Comparison of ENCODE assay signal across 2 cellular contexts in the genomic region with DNA sequence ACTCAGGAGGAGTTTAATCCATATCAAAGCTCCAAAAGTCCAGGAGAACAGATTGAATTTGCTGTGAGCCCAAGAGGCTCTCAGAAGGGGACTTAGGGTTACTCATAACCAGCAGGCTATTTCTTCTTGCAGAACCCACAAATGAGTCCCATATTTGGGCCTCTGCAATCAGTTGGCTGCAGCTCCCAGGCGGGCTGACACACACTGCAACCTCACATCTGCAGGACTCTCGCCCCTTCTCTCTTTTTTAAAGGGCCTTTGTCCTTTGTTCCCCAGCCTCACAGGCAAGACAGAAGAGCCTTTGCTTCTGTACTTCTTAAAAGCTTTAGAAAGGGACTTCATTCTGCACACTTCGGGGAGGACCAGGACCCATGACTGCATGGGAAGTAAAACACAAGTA.
TF ChIP-seq lines count a peak whose summit lies in the region.

No MANE protein-coding gene starts in this region.

TF ChIP-seq in SK-N-SH, 30 proteins besides CTCF, POLR2A, EP300 and RAD21 (continued from another document):
- TF ChIP-seq, protein P1, sequence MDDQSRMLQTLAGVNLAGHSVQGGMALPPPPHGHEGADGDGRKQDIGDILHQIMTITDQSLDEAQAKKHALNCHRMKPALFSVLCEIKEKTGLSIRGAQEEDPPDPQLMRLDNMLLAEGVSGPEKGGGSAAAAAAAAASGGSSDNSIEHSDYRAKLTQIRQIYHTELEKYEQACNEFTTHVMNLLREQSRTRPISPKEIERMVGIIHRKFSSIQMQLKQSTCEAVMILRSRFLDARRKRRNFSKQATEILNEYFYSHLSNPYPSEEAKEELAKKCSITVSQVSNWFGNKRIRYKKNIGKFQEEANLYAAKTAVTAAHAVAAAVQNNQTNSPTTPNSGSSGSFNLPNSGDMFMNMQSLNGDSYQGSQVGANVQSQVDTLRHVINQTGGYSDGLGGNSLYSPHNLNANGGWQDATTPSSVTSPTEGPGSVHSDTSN (IDR thresholded peaks at IDR 0.05), result no peak
- no peak for TF ChIP-seq FOXM1 (IDR thresholded peaks at IDR 0.05; ENCODE audit: low read depth)
- TF ChIP-seq, protein P2, sequence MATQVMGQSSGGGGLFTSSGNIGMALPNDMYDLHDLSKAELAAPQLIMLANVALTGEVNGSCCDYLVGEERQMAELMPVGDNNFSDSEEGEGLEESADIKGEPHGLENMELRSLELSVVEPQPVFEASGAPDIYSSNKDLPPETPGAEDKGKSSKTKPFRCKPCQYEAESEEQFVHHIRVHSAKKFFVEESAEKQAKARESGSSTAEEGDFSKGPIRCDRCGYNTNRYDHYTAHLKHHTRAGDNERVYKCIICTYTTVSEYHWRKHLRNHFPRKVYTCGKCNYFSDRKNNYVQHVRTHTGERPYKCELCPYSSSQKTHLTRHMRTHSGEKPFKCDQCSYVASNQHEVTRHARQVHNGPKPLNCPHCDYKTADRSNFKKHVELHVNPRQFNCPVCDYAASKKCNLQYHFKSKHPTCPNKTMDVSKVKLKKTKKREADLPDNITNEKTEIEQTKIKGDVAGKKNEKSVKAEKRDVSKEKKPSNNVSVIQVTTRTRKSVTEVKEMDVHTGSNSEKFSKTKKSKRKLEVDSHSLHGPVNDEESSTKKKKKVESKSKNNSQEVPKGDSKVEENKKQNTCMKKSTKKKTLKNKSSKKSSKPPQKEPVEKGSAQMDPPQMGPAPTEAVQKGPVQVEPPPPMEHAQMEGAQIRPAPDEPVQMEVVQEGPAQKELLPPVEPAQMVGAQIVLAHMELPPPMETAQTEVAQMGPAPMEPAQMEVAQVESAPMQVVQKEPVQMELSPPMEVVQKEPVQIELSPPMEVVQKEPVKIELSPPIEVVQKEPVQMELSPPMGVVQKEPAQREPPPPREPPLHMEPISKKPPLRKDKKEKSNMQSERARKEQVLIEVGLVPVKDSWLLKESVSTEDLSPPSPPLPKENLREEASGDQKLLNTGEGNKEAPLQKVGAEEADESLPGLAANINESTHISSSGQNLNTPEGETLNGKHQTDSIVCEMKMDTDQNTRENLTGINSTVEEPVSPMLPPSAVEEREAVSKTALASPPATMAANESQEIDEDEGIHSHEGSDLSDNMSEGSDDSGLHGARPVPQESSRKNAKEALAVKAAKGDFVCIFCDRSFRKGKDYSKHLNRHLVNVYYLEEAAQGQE (IDR thresholded peaks at IDR 0.05; ENCODE audit: low read depth, low read length), result no peak
- no peak for TF ChIP-seq TEAD4 (IDR thresholded peaks at IDR 0.05; ENCODE audit: borderline replicate concordance, insufficient read depth)
- TF ChIP-seq GABPA (IDR thresholded peaks at IDR 0.05; ENCODE audit: low read depth), result no peak
TF ChIP-seq in SK-N-SH: peak in this region for 0.

TF ChIP-seq in SK-N-SH treated with all-trans-retinoic acid at 6 μM for 48 hours, 23 proteins besides CTCF, POLR2A, EP300 and RAD21 (continued from another document):
- TF ChIP-seq, protein P3, sequence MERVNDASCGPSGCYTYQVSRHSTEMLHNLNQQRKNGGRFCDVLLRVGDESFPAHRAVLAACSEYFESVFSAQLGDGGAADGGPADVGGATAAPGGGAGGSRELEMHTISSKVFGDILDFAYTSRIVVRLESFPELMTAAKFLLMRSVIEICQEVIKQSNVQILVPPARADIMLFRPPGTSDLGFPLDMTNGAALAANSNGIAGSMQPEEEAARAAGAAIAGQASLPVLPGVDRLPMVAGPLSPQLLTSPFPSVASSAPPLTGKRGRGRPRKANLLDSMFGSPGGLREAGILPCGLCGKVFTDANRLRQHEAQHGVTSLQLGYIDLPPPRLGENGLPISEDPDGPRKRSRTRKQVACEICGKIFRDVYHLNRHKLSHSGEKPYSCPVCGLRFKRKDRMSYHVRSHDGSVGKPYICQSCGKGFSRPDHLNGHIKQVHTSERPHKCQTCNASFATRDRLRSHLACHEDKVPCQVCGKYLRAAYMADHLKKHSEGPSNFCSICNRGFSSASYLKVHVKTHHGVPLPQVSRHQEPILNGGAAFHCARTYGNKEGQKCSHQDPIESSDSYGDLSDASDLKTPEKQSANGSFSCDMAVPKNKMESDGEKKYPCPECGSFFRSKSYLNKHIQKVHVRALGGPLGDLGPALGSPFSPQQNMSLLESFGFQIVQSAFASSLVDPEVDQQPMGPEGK (CRISPR knock-in tag; IDR thresholded peaks at IDR 0.05; ENCODE audit: borderline replicate concordance), result no peak
- no peak for TF ChIP-seq TOX (CRISPR knock-in tag; IDR thresholded peaks at IDR 0.05; ENCODE audit: borderline replicate concordance)
- no peak for TF ChIP-seq ZNF70 (CRISPR knock-in tag; IDR thresholded peaks at IDR 0.05)
- no peak for TF ChIP-seq SNAI2 (CRISPR knock-in tag; IDR thresholded peaks at IDR 0.05)
- TF ChIP-seq, protein P4, sequence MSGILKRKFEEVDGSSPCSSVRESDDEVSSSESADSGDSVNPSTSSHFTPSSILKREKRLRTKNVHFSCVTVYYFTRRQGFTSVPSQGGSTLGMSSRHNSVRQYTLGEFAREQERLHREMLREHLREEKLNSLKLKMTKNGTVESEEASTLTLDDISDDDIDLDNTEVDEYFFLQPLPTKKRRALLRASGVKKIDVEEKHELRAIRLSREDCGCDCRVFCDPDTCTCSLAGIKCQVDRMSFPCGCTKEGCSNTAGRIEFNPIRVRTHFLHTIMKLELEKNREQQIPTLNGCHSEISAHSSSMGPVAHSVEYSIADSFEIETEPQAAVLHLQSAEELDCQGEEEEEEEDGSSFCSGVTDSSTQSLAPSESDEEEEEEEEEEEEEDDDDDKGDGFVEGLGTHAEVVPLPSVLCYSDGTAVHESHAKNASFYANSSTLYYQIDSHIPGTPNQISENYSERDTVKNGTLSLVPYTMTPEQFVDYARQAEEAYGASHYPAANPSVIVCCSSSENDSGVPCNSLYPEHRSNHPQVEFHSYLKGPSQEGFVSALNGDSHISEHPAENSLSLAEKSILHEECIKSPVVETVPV (CRISPR knock-in tag; IDR thresholded peaks at IDR 0.05), result no peak
- TF ChIP-seq, protein P5, sequence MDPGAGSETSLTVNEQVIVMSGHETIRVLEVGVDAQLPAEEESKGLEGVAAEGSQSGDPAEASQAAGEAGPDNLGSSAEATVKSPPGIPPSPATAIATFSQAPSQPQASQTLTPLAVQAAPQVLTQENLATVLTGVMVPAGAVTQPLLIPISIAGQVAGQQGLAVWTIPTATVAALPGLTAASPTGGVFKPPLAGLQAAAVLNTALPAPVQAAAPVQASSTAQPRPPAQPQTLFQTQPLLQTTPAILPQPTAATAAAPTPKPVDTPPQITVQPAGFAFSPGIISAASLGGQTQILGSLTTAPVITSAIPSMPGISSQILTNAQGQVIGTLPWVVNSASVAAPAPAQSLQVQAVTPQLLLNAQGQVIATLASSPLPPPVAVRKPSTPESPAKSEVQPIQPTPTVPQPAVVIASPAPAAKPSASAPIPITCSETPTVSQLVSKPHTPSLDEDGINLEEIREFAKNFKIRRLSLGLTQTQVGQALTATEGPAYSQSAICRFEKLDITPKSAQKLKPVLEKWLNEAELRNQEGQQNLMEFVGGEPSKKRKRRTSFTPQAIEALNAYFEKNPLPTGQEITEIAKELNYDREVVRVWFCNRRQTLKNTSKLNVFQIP (CRISPR knock-in tag; IDR thresholded peaks at IDR 0.05; ENCODE audit: borderline replicate concordance, low read depth), result no peak
- TF ChIP-seq BACH2 (CRISPR knock-in tag; IDR thresholded peaks at IDR 0.05; ENCODE audit: borderline replicate concordance), result no peak
- TF ChIP-seq PPARA (CRISPR knock-in tag; IDR thresholded peaks at IDR 0.05; ENCODE audit: borderline replicate concordance), result no peak
